Comparison of ENCODE assay signal across 26 cellular contexts in the genomic region with DNA sequence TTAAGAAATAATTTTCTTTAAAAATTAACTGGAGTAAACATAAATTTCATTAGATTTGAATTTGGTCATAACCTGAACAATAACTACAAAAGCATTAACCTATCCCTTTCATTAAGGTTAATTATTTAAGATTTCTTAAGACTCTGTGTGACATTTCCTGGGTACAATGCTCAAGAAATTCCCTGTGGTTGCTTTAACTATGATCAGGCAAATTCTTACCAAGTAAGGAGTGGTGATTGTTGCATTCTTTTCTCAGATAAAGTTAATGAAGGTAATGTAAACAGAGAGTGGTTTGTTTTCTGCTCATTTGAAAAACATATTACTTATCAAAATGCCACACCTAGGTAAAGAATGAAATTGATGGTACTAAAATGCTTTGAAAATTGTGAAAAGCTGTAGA.
"Had no signal": no experiment of that assay in that cellular context is flagged by ENCODE, and none has a peak within 500 bp of the region (broad histone marks: within the 10 kb centered on the region; RNA-seq: fewer than 3 reads in every experiment).

No MANE protein-coding gene starts in this region.

- H3K4me3 Mint-ChIP-seq: immature natural killer cell; naive thymus-derived CD8-positive, alpha-beta T cell; nephron progenitor cell; stimulated activated memory B cell treated with anti-CD40 and anti-IgM and Interleukin-4, amounts not matched to agents 10 μg/mL and 1 μg/mL and 100 μg/mL, for 72 hours; stimulated activated naive CD8-positive, alpha-beta T cell treated with anti-CD3 and anti-CD28 coated beads, Interleukin-15, Interleukin-2, amounts not matched to agents 100 ng/mL and 50 ng/mL, for 24 hours had no signal

- H3K9me3 Mint-ChIP-seq: immature natural killer cell; naive thymus-derived CD8-positive, alpha-beta T cell; stimulated activated memory B cell treated with anti-CD40 and anti-IgM and Interleukin-4, amounts not matched to agents 10 μg/mL and 1 μg/mL and 100 μg/mL, for 72 hours; stimulated activated naive CD8-positive, alpha-beta T cell treated with anti-CD3 and anti-CD28 coated beads, Interleukin-15, Interleukin-2, amounts not matched to agents 100 ng/mL and 50 ng/mL, for 24 hours had no signal

- H3K36me3 Mint-ChIP-seq: immature natural killer cell; naive thymus-derived CD8-positive, alpha-beta T cell; stimulated activated memory B cell treated with anti-CD40 and anti-IgM and Interleukin-4, amounts not matched to agents 10 μg/mL and 1 μg/mL and 100 μg/mL, for 72 hours had no signal

- H3K4me3 ChIP-seq: coronary artery, esophagus squamous epithelium, left lung, pancreas, sigmoid colon, spleen, thoracic aorta, tibial nerve, upper lobe of left lung had no signal

- H3K4me1 Mint-ChIP-seq: immature natural killer cell; naive thymus-derived CD8-positive, alpha-beta T cell; stimulated activated memory B cell treated with anti-CD40 and anti-IgM and Interleukin-4, amounts not matched to agents 10 μg/mL and 1 μg/mL and 100 μg/mL, for 72 hours had no signal

- H3K4me1 ChIP-seq: esophagus squamous epithelium, left lung, pancreas, sigmoid colon, spleen, tibial nerve, upper lobe of left lung had no signal

- H3K27ac ChIP-seq: coronary artery, esophagus squamous epithelium, left lung, neutrophil, pancreas, sigmoid colon, spleen, thoracic aorta, tibial nerve, upper lobe of left lung had no signal

- H3K27ac Mint-ChIP-seq: immature natural killer cell; naive thymus-derived CD8-positive, alpha-beta T cell; stimulated activated memory B cell treated with anti-CD40 and anti-IgM and Interleukin-4, amounts not matched to agents 10 μg/mL and 1 μg/mL and 100 μg/mL, for 72 hours; stimulated activated naive CD8-positive, alpha-beta T cell treated with anti-CD3 and anti-CD28 coated beads, Interleukin-15, Interleukin-2, amounts not matched to agents 100 ng/mL and 50 ng/mL, for 24 hours had no signal

- FAIRE-seq: endothelial cell of umbilical vein, pancreas, urothelium cell line had no signal

- H3K9me3 ChIP-seq: esophagus squamous epithelium, left lung, neutrophil, pancreas, sigmoid colon, spleen, thoracic aorta, upper lobe of left lung had no signal

- ATAC-seq: left lung; naive thymus-derived CD8-positive, alpha-beta T cell; pancreas; right cardiac atrium; stimulated activated memory B cell treated with anti-CD40 and anti-IgM and Interleukin-4, amounts not matched to agents 10 μg/mL and 1 μg/mL and 100 μg/mL, for 72 hours had no signal

- H3K27me3 Mint-ChIP-seq: stimulated activated memory B cell treated with anti-CD40 and anti-IgM and Interleukin-4, amounts not matched to agents 10 μg/mL and 1 μg/mL and 100 μg/mL, for 72 hours; stimulated activated naive CD8-positive, alpha-beta T cell treated with anti-CD3 and anti-CD28 coated beads, Interleukin-15, Interleukin-2, amounts not matched to agents 100 ng/mL and 50 ng/mL, for 24 hours had no signal

- DNase-seq: dermis blood vessel endothelial cell; effector memory CD4-positive, alpha-beta T cell; erythroblast; esophagus squamous epithelium; foreskin melanocyte; hypothalamus; immature natural killer cell; islet precursor cell; left lung; mesenchymal stem cell; naive thymus-derived CD8-positive, alpha-beta T cell; nephron progenitor cell; pancreas; right cardiac atrium; sigmoid colon; spleen; stimulated activated CD4-positive, alpha-beta T cell treated with anti-CD3 and anti-CD28 coated beads, Interleukin-4, amount 100 ng/mL, for 4 hours; upper lobe of left lung had no signal

- H3K27me3 ChIP-seq: esophagus squamous epithelium, left lung, neutrophil, pancreas, sigmoid colon, spleen, tibial nerve, upper lobe of left lung had no signal

- H3K36me3 ChIP-seq: esophagus squamous epithelium, left lung, neutrophil, pancreas, sigmoid colon, spleen, thoracic aorta, tibial nerve, upper lobe of left lung had no signal
